In the genomic region with DNA sequence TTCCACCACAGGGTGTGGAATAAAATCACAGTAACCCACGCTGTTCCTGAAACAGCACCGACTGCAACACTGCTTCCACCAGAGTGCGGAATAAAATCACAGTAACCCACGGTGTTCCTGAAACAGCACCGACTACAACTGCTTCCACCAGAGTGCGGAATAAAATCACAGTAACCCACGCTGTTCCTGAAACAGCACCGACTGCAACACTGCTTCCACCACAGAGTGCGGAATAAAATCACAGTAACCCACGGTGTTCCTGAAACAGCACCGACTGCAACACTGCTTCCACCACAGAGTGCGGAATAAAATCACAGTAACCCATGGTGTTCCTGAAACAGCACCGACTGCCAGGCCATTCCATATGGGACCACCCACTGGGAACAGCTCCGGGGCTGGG, we compare ENCODE assay signal across 11 cellular contexts. TPM values are rescaled to one million over a fixed set of nuclear protein-coding genes. Genes with fewer than 3 reads are reported as not detected.
DNase-seq lines count a peak whose midpoint lies in the region; ATAC-seq, FAIRE-seq and TF ChIP-seq lines count a peak whose summit lies in the region.
"Not testable (repeated sequence)": the region's sequence is repeated elsewhere in the genome, so short reads cannot be mapped to it uniquely, and the experiment has no call there.
"Had no signal": no experiment of that assay in that cellular context is flagged by ENCODE, and none has a peak within 500 bp of the region (broad histone marks: within the 10 kb centered on the region; RNA-seq: fewer than 3 reads in every experiment).

No MANE protein-coding gene starts in this region.

- FAIRE-seq in GM12891 (lab: Jason Lieb, UNC): peak; percentile 69
- FAIRE-seq in HTR-8/SVneo (lab: Jason Lieb, UNC): peak; percentile 48
- FAIRE-seq in H1 (lab: Jason Lieb, UNC): not testable (repeated sequence)

- not testable (repeated sequence) for H2BK15ac ChIP-seq in H1 (ENCODE audit: low read length)

- H3K9me2 ChIP-seq in SU-DHL-6 (replicated peaks; ENCODE audit: insufficient read depth, low read length): not testable (repeated sequence)

- H2BK12ac ChIP-seq in H1 (ENCODE audit: low read depth, low read length): 0 out of 2 replicates have a peak overlapping the region, but pooled peaks have one; percentile 27

- H2AK5ac ChIP-seq in H1 (ENCODE audit: low read depth, low read length): not testable (repeated sequence)

- H3K4ac ChIP-seq in H1 (replicated peaks; ENCODE audit: insufficient read length, low read depth, low read length): not testable (repeated sequence)

- not testable (repeated sequence) for H3K18ac ChIP-seq in H1 (ENCODE audit: extremely low read depth, low read length)

- H3K27me3 Mint-ChIP-seq in CD14-positive monocyte (ENCODE audit: low read depth in 3 of 3); natural killer cell treated with Interleukin-12 subunit alpha and Interleukin-12 subunit beta and Interleukin-15 and Interleukin-18, amount 100 ng/mL, for 72 hours; stimulated activated memory B cell treated with anti-CD40 and anti-IgM and Interleukin-4, amounts not matched to agents 10 μg/mL and 1 μg/mL and 100 μg/mL, for 72 hours: not testable (repeated sequence)

- TF ChIP-seq EP300 in H1 (IDR thresholded peaks at IDR 0.05; ENCODE audit: borderline replicate concordance in 1 of 2, low read depth in 2 of 2, low read length in 2 of 2): not testable (repeated sequence)

- peaks cover 37% of the 10 kb centered on the region for H3K79me1 ChIP-seq in H1 (ENCODE audit: low read depth, low read length)

- not testable (repeated sequence) for H2BK120ac ChIP-seq in H1 (replicated peaks; ENCODE audit: low read depth, low read length)

- not testable (repeated sequence) for TF ChIP-seq POLR2A in GM12891 (IDR thresholded peaks at IDR 0.05; ENCODE audit: low read depth, low read length); H1 (IDR thresholded peaks at IDR 0.05; ENCODE audit: control extremely low read depth in 1 of 2, low read depth in 2 of 2, low read length in 2 of 2)

- WGBS in H1 (ENCODE audit: extremely low coverage in 1 of 2, insufficient coverage in 1 of 2, insufficient read length in 1 of 2, insufficient replicate concordance in 2 of 2, low coverage in 1 of 2, low lambda C conversion rate in 2 of 2, missing lambda C conversion rate in 1 of 2), 2 experiments: 78% methylated on average over 14 of the region's 14 CpGs; no CpG with 5 or more reads in 1 of the 2 experiments

- H3K4me3 ChIP-seq in SU-DHL-6 (ENCODE audit: insufficient read depth, low read length, poor library complexity, severe bottlenecking); H1 (ENCODE audit: extremely low read depth in 1 of 4, insufficient read depth in 2 of 4, low read depth in 3 of 4, low read length in 4 of 4): not testable (repeated sequence)

- not testable (repeated sequence) for H4K8ac ChIP-seq in H1 (ENCODE audit: extremely low read depth, insufficient read depth, low read length)

- H3K9me3 ChIP-seq in SU-DHL-6 (ENCODE audit: insufficient read depth, low read length); H1 (ENCODE audit: insufficient read depth in 2 of 2, low read depth in 1 of 2, low read length in 1 of 2): not testable (repeated sequence)

- H3K9ac ChIP-seq in SU-DHL-6 (ENCODE audit: low read length): peak overlapping the region; percentile 47; the same call in 1 of the 2 replicates
- H3K9ac ChIP-seq in H1 (replicated peaks in 1 of 4; ENCODE audit: extremely low read depth in 1 of 4, low read depth in 3 of 4, low read length in 3 of 4): not testable (repeated sequence)

- not testable (repeated sequence) for H3K56ac ChIP-seq in H1 (replicated peaks; ENCODE audit: insufficient read length, low read depth, low read length)

- H4K5ac ChIP-seq in H1 (ENCODE audit: insufficient read length, low read depth, low read length): not testable (repeated sequence)

- H3K9me3 Mint-ChIP-seq in CD14-positive monocyte; natural killer cell treated with Interleukin-12 subunit alpha and Interleukin-12 subunit beta and Interleukin-15 and Interleukin-18, amount 100 ng/mL, for 72 hours; stimulated activated memory B cell treated with anti-CD40 and anti-IgM and Interleukin-4, amounts not matched to agents 10 μg/mL and 1 μg/mL and 100 μg/mL, for 72 hours: not testable (repeated sequence)

- not testable (repeated sequence) for H3K23ac ChIP-seq in H1 (ENCODE audit: insufficient read length)

- H3K23me2 ChIP-seq in H1 (ENCODE audit: low read depth, low read length): not testable (repeated sequence)

- not testable (repeated sequence) for H2BK20ac ChIP-seq in H1 (ENCODE audit: low read length)

- H3K4me2 ChIP-seq in SU-DHL-6 (ENCODE audit: low read depth, low read length, poor library complexity, severe bottlenecking) (peak overlapping the region; percentile 62), H1 (ENCODE audit: insufficient read depth in 1 of 2, low read depth in 2 of 2, low read length in 2 of 2) (0 out of 4 replicates have a peak overlapping the region, but pooled peaks have one; percentile 3 to 14)

- not testable (repeated sequence) for H3K14ac ChIP-seq in H1 (ENCODE audit: insufficient read length)

- POLR2A ChIA-PET in H1 (lab: Charles Lee; ENCODE audit: partially characterized antibody): interaction anchor here (1.1 to 3.5 kb wide), 5 partner anchors 10 to 89 kb away, joined by 3 to 39 read pairs (median 14); no protein-coding TSS in a partner anchor

- H3K27ac ChIP-seq in SU-DHL-6 (ENCODE audit: low read depth, low read length): peak overlapping the region; percentile 96
- H3K27ac ChIP-seq in H1 (ENCODE audit: low read depth, low read length): not testable (repeated sequence)

- not testable (repeated sequence) for ATAC-seq in natural killer cell treated with Interleukin-12 subunit alpha and Interleukin-12 subunit beta and Interleukin-15 and Interleukin-18, amount 100 ng/mL, for 72 hours; stimulated activated memory B cell treated with anti-CD40 and anti-IgM and Interleukin-4, amounts not matched to agents 10 μg/mL and 1 μg/mL and 100 μg/mL, for 72 hours

- not testable (repeated sequence) for H2AFZ ChIP-seq in SU-DHL-6 (ENCODE audit: low read depth, low read length, severe bottlenecking); H1 (ENCODE audit: low read length)

- H4K20me1 ChIP-seq in SU-DHL-6 (ENCODE audit: low read depth, low read length): not testable (repeated sequence)
- H4K20me1 ChIP-seq in H1 (replicated peaks in 1 of 2; ENCODE audit: control insufficient read depth in 1 of 2, insufficient read depth in 2 of 2, low read length in 2 of 2): peaks cover 53 to 75% of the 10 kb centered on the region in 2 experiments

- not testable (repeated sequence) for DNase-seq in CD14-positive monocyte (ENCODE audit: low spot score); GM12891 (ENCODE audit: insufficient read length, low spot score); HTR-8/SVneo (ENCODE audit: insufficient read length, low spot score); H1 (ENCODE audit: low read depth in 1 of 2, low spot score in 2 of 2); natural killer cell treated with Interleukin-12 subunit alpha and Interleukin-12 subunit beta and Interleukin-15 and Interleukin-18, amount 100 ng/mL, for 72 hours (ENCODE audit: low spot score)

- peaks cover 2 to 38% (median 27%) of the 10 kb centered on the region in 4 experiments for H3K4me1 ChIP-seq in H1 (replicated peaks in 1 of 4; ENCODE audit: control insufficient read depth in 3 of 4, insufficient read depth in 4 of 4, low read length in 3 of 4)

- not testable (repeated sequence) for H3K27me3 ChIP-seq in SU-DHL-6 (ENCODE audit: low read length); H1 (replicated peaks in 1 of 4; ENCODE audit: control insufficient read depth in 3 of 4, extremely low read depth in 1 of 4, insufficient read depth in 3 of 4, low read length in 3 of 4)

- peak overlapping the region in 4 of 7 donors; percentile 37 to 100 (median 68) for H3K27ac Mint-ChIP-seq in CD14-positive monocyte
- not testable (repeated sequence) for H3K27ac Mint-ChIP-seq in natural killer cell treated with Interleukin-12 subunit alpha and Interleukin-12 subunit beta and Interleukin-15 and Interleukin-18, amount 100 ng/mL, for 72 hours
- peak overlapping the region; percentile 94 for H3K27ac Mint-ChIP-seq in stimulated activated memory B cell treated with anti-CD40 and anti-IgM and Interleukin-4, amounts not matched to agents 10 μg/mL and 1 μg/mL and 100 μg/mL, for 72 hours

- CTCF ChIA-PET in H1 (lab: Charles Lee; ENCODE audit: partially characterized antibody): interaction anchor here (1.1 to 6.4 kb wide), 7 partner anchors 8 to 300 kb away, joined by 3 to 34 read pairs (median 5); no protein-coding TSS in a partner anchor

- peaks cover 20% of the 10 kb centered on the region for H3F3A ChIP-seq in SU-DHL-6 (ENCODE audit: insufficient read depth)

- H3K79me2 ChIP-seq in SU-DHL-6 (ENCODE audit: insufficient read depth, low read length) (peaks cover 71% of the 10 kb centered on the region; the same call in 1 of the 2 replicates), H1 (ENCODE audit: control insufficient read depth in 1 of 2, insufficient read depth in 2 of 2, low read length in 2 of 2) (peaks cover 49 to 100% of the 10 kb centered on the region in 2 experiments)

- H3K4me3 Mint-ChIP-seq in CD14-positive monocyte: not testable (repeated sequence)
- peak overlapping the region; percentile 32 for H3K4me3 Mint-ChIP-seq in natural killer cell treated with Interleukin-12 subunit alpha and Interleukin-12 subunit beta and Interleukin-15 and Interleukin-18, amount 100 ng/mL, for 72 hours
- peak overlapping the region; percentile 45 for H3K4me3 Mint-ChIP-seq in stimulated activated memory B cell treated with anti-CD40 and anti-IgM and Interleukin-4, amounts not matched to agents 10 μg/mL and 1 μg/mL and 100 μg/mL, for 72 hours

- not testable (repeated sequence) for H2BK5ac ChIP-seq in H1 (ENCODE audit: low read depth, low read length)

- TF ChIP-seq RAD21 in H1 (IDR thresholded peaks at IDR 0.05 in 1 of 2, conservative IDR thresholded peaks at IDR 0.05 in 1 of 2; ENCODE audit: low read depth in 2 of 2, low read length in 2 of 2): not testable (repeated sequence)

- H4K91ac ChIP-seq in H1 (replicated peaks; ENCODE audit: insufficient read length, low read length): not testable (repeated sequence)

- intact Hi-C loops in CD14-positive monocyte (cut with micrococcal nuclease): not testable (repeated sequence)

- TF ChIP-seq CTCF in CD14-positive monocyte (IDR thresholded peaks at IDR 0.05); SU-DHL-6 (IDR thresholded peaks at IDR 0.05; ENCODE audit: insufficient read depth, low read length, poor library complexity, severe bottlenecking); H1 (IDR thresholded peaks at IDR 0.05; ENCODE audit: control extremely low read depth in 1 of 3, insufficient read depth in 1 of 3, low read depth in 1 of 3, low read length in 3 of 3): not testable (repeated sequence)

- not testable (repeated sequence) for H3K36me3 ChIP-seq in SU-DHL-6 (ENCODE audit: low read length)
- peaks cover 2 to 25% (median 12%) of the 10 kb centered on the region in 4 experiments; a peak in 5 of 8 replicates for H3K36me3 ChIP-seq in H1 (ENCODE audit: control insufficient read depth in 2 of 4, insufficient read depth in 4 of 4, low read length in 3 of 4)

- peaks cover 76% of the 10 kb centered on the region for H3K4me1 Mint-ChIP-seq in CD14-positive monocyte
- peaks cover 62 to 67% of the 10 kb centered on the region in 2 donors for H3K4me1 Mint-ChIP-seq in natural killer cell treated with Interleukin-12 subunit alpha and Interleukin-12 subunit beta and Interleukin-15 and Interleukin-18, amount 100 ng/mL, for 72 hours (ENCODE audit: low read depth in 2 of 2)
- H3K4me1 Mint-ChIP-seq in stimulated activated memory B cell treated with anti-CD40 and anti-IgM and Interleukin-4, amounts not matched to agents 10 μg/mL and 1 μg/mL and 100 μg/mL, for 72 hours: peaks cover 87% of the 10 kb centered on the region

- peaks cover 44 to 50% of the 10 kb centered on the region in 2 donors for H3K36me3 Mint-ChIP-seq in CD14-positive monocyte
- not testable (repeated sequence) for H3K36me3 Mint-ChIP-seq in natural killer cell treated with Interleukin-12 subunit alpha and Interleukin-12 subunit beta and Interleukin-15 and Interleukin-18, amount 100 ng/mL, for 72 hours
- H3K36me3 Mint-ChIP-seq in stimulated activated memory B cell treated with anti-CD40 and anti-IgM and Interleukin-4, amounts not matched to agents 10 μg/mL and 1 μg/mL and 100 μg/mL, for 72 hours: peaks cover 50% of the 10 kb centered on the region

RNA-seq across cellular contexts. Expression of a gene that starts 18.7 kb away (rescaled TPM):
- polyA plus RNA-seq in CD14-positive monocyte (10 to 100 TPM; 34.1 to 34.8 TPM), H1 (2011; rRNA removed) (107 and 168 TPM in 2 replicates)
- 54.4 TPM for polyA plus RNA-seq in GM12891 (2012; ENCODE audit: low read depth, missing spikeins)
- 260 and 266 TPM in 2 replicates for total RNA-seq in H1 (2021; fragmentation: NEBNext Ultra II Directional; extraction: Animal tissue kit (Norgen Biotek cat#: 25700))
- polyA plus RNA-seq in H1 (2011; cell fraction: cytosol; rRNA removed): 145 TPM
- polyA plus RNA-seq in H1 (2011; cell fraction: nucleus; rRNA removed): 161 TPM
- 129 to 148 TPM (median 136 TPM) in 4 replicates for polyA plus RNA-seq in H1 (2012, experiment 1 of 2)
- 146 TPM for polyA plus RNA-seq in H1 (2012, experiment 2 of 2)
- polyA plus RNA-seq in H1 (2013, experiment 1 of 2): 245 TPM
- 311 TPM for polyA plus RNA-seq in H1 (2013, experiment 2 of 2)
- 76.4 and 90.5 TPM in 2 replicates for polyA minus RNA-seq in H1 (2011; rRNA and poly(A)+ RNA removed)
- 92.9 TPM for polyA minus RNA-seq in H1 (2011; cell fraction: cytosol; rRNA and poly(A)+ RNA removed)
- polyA minus RNA-seq in H1 (2011; cell fraction: nucleus; rRNA and poly(A)+ RNA removed): 64.8 TPM
- total RNA-seq in natural killer cell treated with Interleukin-12 subunit alpha and Interleukin-12 subunit beta and Interleukin-15 and Interleukin-18, amount 100 ng/mL, for 72 hours: 100 to 1,000 TPM in 1 of 2 donors, 10 to 100 TPM in 1; 90.0 to 179 TPM

RNA-seq across cellular contexts. Expression of a gene that starts 59.8 kb away (rescaled TPM):
- not detected for polyA plus RNA-seq in CD14-positive monocyte
- 0.05 TPM for polyA plus RNA-seq in GM12891 (2012; ENCODE audit: low read depth, missing spikeins)
- 0.46 and 0.48 TPM in 2 replicates for total RNA-seq in H1 (2021; fragmentation: NEBNext Ultra II Directional; extraction: Animal tissue kit (Norgen Biotek cat#: 25700))
- 0.86 and 0.91 TPM in 2 replicates for polyA plus RNA-seq in H1 (2011; rRNA removed)
- polyA plus RNA-seq in H1 (2011; cell fraction: cytosol; rRNA removed): 0.57 TPM
- polyA plus RNA-seq in H1 (2011; cell fraction: nucleus; rRNA removed): 1.9 TPM
- polyA plus RNA-seq in H1 (2012, experiment 1 of 2): 0.55 to 0.88 TPM (median 0.75 TPM) in 4 replicates
- polyA plus RNA-seq in H1 (2012, experiment 2 of 2): 0.58 TPM
- 0.77 TPM for polyA plus RNA-seq in H1 (2013, experiment 1 of 2)
- 0.94 TPM for polyA plus RNA-seq in H1 (2013, experiment 2 of 2)
- polyA minus RNA-seq in H1 (2011; rRNA and poly(A)+ RNA removed): 1.0 and 1.1 TPM in 2 replicates
- polyA minus RNA-seq in H1 (2011; cell fraction: cytosol; rRNA and poly(A)+ RNA removed): 0.44 TPM
- polyA minus RNA-seq in H1 (2011; cell fraction: nucleus; rRNA and poly(A)+ RNA removed): 0.50 TPM
- not detected for total RNA-seq in natural killer cell treated with Interleukin-12 subunit alpha and Interleukin-12 subunit beta and Interleukin-15 and Interleukin-18, amount 100 ng/mL, for 72 hours
- total RNA-seq: CD4-positive, CD25-positive, alpha-beta regulatory T cell; Daoy; GM23248; IMR-90 had no signal
- polyA plus RNA-seq: GM23248, IMR-90 had no signal
